1 cellular context compared by ENCODE assay signal in genomic region chr6:41682056-41682477, GRCh38.
TF ChIP-seq lines count a peak whose summit lies in the region.

No MANE protein-coding gene starts in this region.

TF ChIP-seq in HepG2, 621 proteins besides CTCF, POLR2A, EP300 and RAD21 (continued from another document and continues in another):
- TF ChIP-seq ZNF770 (CRISPR knock-in tag; IDR thresholded peaks at IDR 0.05) = 0 out of 2 replicates have a peak, but pooled peaks have one; percentile 27
- TF ChIP-seq, protein P1, sequence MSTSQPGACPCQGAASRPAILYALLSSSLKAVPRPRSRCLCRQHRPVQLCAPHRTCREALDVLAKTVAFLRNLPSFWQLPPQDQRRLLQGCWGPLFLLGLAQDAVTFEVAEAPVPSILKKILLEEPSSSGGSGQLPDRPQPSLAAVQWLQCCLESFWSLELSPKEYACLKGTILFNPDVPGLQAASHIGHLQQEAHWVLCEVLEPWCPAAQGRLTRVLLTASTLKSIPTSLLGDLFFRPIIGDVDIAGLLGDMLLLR (CRISPR knock-in tag; IDR thresholded peaks at IDR 0.05) = no peak
- TF ChIP-seq ZNF12 (CRISPR knock-in tag; IDR thresholded peaks at IDR 0.05) = no peak
- TF ChIP-seq ZNF451 (CRISPR knock-in tag; IDR thresholded peaks at IDR 0.05) = no peak
- TF ChIP-seq TSC22D2 (CRISPR knock-in tag; IDR thresholded peaks at IDR 0.05; ENCODE audit: borderline replicate concordance) = no peak
- peak; percentile 20; the same call in 1 of the 2 replicates for TF ChIP-seq ELF3 (CRISPR knock-in tag; IDR thresholded peaks at IDR 0.05)
- no peak for TF ChIP-seq GLI4 (CRISPR knock-in tag; IDR thresholded peaks at IDR 0.05; ENCODE audit: borderline replicate concordance)
- TF ChIP-seq TAF15 (IDR thresholded peaks at IDR 0.05; ENCODE audit: low read depth, low read length, poor library complexity, severe bottlenecking) = no peak
- no peak; the same call in 1 of the 2 replicates for TF ChIP-seq ZFX (CRISPR knock-in tag; IDR thresholded peaks at IDR 0.05; ENCODE audit: low read depth)
- no peak for TF ChIP-seq RFX1 (IDR thresholded peaks at IDR 0.05)
- TF ChIP-seq, protein P2, sequence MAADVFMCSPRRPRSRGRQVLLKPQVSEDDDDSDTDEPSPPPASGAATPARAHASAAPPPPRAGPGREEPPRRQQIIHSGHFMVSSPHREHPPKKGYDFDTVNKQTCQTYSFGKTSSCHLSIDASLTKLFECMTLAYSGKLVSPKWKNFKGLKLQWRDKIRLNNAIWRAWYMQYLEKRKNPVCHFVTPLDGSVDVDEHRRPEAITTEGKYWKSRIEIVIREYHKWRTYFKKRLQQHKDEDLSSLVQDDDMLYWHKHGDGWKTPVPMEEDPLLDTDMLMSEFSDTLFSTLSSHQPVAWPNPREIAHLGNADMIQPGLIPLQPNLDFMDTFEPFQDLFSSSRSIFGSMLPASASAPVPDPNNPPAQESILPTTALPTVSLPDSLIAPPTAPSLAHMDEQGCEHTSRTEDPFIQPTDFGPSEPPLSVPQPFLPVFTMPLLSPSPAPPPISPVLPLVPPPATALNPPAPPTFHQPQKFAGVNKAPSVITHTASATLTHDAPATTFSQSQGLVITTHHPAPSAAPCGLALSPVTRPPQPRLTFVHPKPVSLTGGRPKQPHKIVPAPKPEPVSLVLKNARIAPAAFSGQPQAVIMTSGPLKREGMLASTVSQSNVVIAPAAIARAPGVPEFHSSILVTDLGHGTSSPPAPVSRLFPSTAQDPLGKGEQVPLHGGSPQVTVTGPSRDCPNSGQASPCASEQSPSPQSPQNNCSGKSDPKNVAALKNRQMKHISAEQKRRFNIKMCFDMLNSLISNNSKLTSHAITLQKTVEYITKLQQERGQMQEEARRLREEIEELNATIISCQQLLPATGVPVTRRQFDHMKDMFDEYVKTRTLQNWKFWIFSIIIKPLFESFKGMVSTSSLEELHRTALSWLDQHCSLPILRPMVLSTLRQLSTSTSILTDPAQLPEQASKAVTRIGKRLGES (CRISPR knock-in tag; IDR thresholded peaks at IDR 0.05; ENCODE audit: borderline replicate concordance) = no peak
- no peak for TF ChIP-seq KDM4B (CRISPR knock-in tag; IDR thresholded peaks at IDR 0.05)
- TF ChIP-seq, protein P3, sequence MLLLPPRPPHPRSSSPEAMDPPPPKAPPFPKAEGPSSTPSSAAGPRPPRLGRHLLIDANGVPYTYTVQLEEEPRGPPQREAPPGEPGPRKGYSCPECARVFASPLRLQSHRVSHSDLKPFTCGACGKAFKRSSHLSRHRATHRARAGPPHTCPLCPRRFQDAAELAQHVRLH (CRISPR knock-in tag; IDR thresholded peaks at IDR 0.05; ENCODE audit: borderline replicate concordance, low read depth) = 0 out of 2 replicates have a peak, but pooled peaks have one; percentile 32
- TF ChIP-seq SNRNP70 (IDR thresholded peaks at IDR 0.05; ENCODE audit: low read depth, low read length) = no peak
- no peak for TF ChIP-seq HMG20B (CRISPR knock-in tag; conservative IDR thresholded peaks at IDR 0.05)
- no peak for TF ChIP-seq CC2D1A (CRISPR knock-in tag; IDR thresholded peaks at IDR 0.05)
- TF ChIP-seq ZNF709 (CRISPR knock-in tag; IDR thresholded peaks at IDR 0.05) = no peak
- no peak for TF ChIP-seq HOXA9 (CRISPR knock-in tag; IDR thresholded peaks at IDR 0.05; ENCODE audit: borderline replicate concordance)
- no peak for TF ChIP-seq ZNF674 (CRISPR knock-in tag; IDR thresholded peaks at IDR 0.05; ENCODE audit: low read depth)
- TF ChIP-seq ATF7-NPFF (CRISPR knock-in tag; IDR thresholded peaks at IDR 0.05; ENCODE audit: low read depth) = no peak
- TF ChIP-seq FOSL1 (CRISPR knock-in tag; IDR thresholded peaks at IDR 0.05; ENCODE audit: borderline replicate concordance) = no peak
- peak; percentile 23; the same call in 1 of the 2 replicates for TF ChIP-seq ELF1 (CRISPR knock-in tag; IDR thresholded peaks at IDR 0.05)
- peak; percentile 85 for TF ChIP-seq XRCC5 (optimal IDR thresholded peaks at IDR 0.05; ENCODE audit: low read length)
- TF ChIP-seq NFIB (CRISPR knock-in tag; IDR thresholded peaks at IDR 0.05; ENCODE audit: borderline replicate concordance) = no peak
- TF ChIP-seq SP5 (CRISPR knock-in tag; IDR thresholded peaks at IDR 0.05; ENCODE audit: borderline replicate concordance, low read depth) = 0 out of 2 replicates have a peak, but pooled peaks have one; percentile 30
- TF ChIP-seq ZNF83 (CRISPR knock-in tag; IDR thresholded peaks at IDR 0.05; ENCODE audit: borderline replicate concordance) = no peak
- TF ChIP-seq, protein P4, sequence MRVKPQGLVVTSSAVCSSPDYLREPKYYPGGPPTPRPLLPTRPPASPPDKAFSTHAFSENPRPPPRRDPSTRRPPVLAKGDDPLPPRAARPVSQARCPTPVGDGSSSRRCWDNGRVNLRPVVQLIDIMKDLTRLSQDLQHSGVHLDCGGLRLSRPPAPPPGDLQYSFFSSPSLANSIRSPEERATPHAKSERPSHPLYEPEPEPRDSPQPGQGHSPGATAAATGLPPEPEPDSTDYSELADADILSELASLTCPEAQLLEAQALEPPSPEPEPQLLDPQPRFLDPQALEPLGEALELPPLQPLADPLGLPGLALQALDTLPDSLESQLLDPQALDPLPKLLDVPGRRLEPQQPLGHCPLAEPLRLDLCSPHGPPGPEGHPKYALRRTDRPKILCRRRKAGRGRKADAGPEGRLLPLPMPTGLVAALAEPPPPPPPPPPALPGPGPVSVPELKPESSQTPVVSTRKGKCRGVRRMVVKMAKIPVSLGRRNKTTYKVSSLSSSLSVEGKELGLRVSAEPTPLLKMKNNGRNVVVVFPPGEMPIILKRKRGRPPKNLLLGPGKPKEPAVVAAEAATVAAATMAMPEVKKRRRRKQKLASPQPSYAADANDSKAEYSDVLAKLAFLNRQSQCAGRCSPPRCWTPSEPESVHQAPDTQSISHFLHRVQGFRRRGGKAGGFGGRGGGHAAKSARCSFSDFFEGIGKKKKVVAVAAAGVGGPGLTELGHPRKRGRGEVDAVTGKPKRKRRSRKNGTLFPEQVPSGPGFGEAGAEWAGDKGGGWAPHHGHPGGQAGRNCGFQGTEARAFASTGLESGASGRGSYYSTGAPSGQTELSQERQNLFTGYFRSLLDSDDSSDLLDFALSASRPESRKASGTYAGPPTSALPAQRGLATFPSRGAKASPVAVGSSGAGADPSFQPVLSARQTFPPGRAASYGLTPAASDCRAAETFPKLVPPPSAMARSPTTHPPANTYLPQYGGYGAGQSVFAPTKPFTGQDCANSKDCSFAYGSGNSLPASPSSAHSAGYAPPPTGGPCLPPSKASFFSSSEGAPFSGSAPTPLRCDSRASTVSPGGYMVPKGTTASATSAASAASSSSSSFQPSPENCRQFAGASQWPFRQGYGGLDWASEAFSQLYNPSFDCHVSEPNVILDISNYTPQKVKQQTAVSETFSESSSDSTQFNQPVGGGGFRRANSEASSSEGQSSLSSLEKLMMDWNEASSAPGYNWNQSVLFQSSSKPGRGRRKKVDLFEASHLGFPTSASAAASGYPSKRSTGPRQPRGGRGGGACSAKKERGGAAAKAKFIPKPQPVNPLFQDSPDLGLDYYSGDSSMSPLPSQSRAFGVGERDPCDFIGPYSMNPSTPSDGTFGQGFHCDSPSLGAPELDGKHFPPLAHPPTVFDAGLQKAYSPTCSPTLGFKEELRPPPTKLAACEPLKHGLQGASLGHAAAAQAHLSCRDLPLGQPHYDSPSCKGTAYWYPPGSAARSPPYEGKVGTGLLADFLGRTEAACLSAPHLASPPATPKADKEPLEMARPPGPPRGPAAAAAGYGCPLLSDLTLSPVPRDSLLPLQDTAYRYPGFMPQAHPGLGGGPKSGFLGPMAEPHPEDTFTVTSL (CRISPR knock-in tag; IDR thresholded peaks at IDR 0.05; ENCODE audit: borderline replicate concordance) = no peak
- TF ChIP-seq DMAP1 (CRISPR knock-in tag; IDR thresholded peaks at IDR 0.05) = peak; percentile 31; the same call in 1 of the 2 replicates
- TF ChIP-seq ZNF550 (CRISPR knock-in tag; IDR thresholded peaks at IDR 0.05; ENCODE audit: borderline replicate concordance) = no peak
- no peak for TF ChIP-seq HHEX (CRISPR knock-in tag; IDR thresholded peaks at IDR 0.05)
- no peak for TF ChIP-seq DR1 (CRISPR knock-in tag; IDR thresholded peaks at IDR 0.05)
- peak; percentile 89; the same call in 1 of the 2 replicates for TF ChIP-seq ZNF3 (CRISPR knock-in tag; IDR thresholded peaks at IDR 0.05)
- TF ChIP-seq ESRRA (CRISPR knock-in tag; IDR thresholded peaks at IDR 0.05; ENCODE audit: low read depth) = peak; percentile 10; the same call in 1 of the 2 replicates
- TF ChIP-seq ZNF281 (CRISPR knock-in tag; IDR thresholded peaks at IDR 0.05; ENCODE audit: borderline replicate concordance) = peak; percentile 97
- no peak for TF ChIP-seq ZNF17 (CRISPR knock-in tag; IDR thresholded peaks at IDR 0.05)
- no peak for TF ChIP-seq SIN3B (IDR thresholded peaks at IDR 0.05; ENCODE audit: low read length)
- TF ChIP-seq, protein P5, sequence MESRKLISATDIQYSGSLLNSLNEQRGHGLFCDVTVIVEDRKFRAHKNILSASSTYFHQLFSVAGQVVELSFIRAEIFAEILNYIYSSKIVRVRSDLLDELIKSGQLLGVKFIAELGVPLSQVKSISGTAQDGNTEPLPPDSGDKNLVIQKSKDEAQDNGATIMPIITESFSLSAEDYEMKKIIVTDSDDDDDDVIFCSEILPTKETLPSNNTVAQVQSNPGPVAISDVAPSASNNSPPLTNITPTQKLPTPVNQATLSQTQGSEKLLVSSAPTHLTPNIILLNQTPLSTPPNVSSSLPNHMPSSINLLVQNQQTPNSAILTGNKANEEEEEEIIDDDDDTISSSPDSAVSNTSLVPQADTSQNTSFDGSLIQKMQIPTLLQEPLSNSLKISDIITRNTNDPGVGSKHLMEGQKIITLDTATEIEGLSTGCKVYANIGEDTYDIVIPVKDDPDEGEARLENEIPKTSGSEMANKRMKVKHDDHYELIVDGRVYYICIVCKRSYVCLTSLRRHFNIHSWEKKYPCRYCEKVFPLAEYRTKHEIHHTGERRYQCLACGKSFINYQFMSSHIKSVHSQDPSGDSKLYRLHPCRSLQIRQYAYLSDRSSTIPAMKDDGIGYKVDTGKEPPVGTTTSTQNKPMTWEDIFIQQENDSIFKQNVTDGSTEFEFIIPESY (CRISPR knock-in tag; IDR thresholded peaks at IDR 0.05) = peak; percentile 51; the same call in 1 of the 2 replicates
- TF ChIP-seq AKAP8 (CRISPR knock-in tag; IDR thresholded peaks at IDR 0.05) = 0 out of 2 replicates have a peak, but pooled peaks have one; percentile 37
- peak; percentile 34; the same call in 1 of the 2 replicates for TF ChIP-seq ZNF768 (CRISPR knock-in tag; IDR thresholded peaks at IDR 0.05)
- peak; percentile 67 for TF ChIP-seq YY1 (IDR thresholded peaks at IDR 0.05; ENCODE audit: insufficient read depth, insufficient replicate concordance, low read depth, low read length)
- no peak for TF ChIP-seq ZNF713 (CRISPR knock-in tag; IDR thresholded peaks at IDR 0.05)
- peak; percentile 56; the same call in 1 of the 2 replicates for TF ChIP-seq ZNF574 (CRISPR knock-in tag; IDR thresholded peaks at IDR 0.05)
- TF ChIP-seq ZNF879 (CRISPR knock-in tag; IDR thresholded peaks at IDR 0.05) = no peak
- TF ChIP-seq ZNF782 (CRISPR knock-in tag; IDR thresholded peaks at IDR 0.05; ENCODE audit: borderline replicate concordance) = no peak
- no peak for TF ChIP-seq RBAK (CRISPR knock-in tag; IDR thresholded peaks at IDR 0.05)
- no peak for TF ChIP-seq FOXK1 (CRISPR knock-in tag; IDR thresholded peaks at IDR 0.05; ENCODE audit: borderline replicate concordance, low read depth)
- no peak; the same call in 1 of the 2 replicates for TF ChIP-seq ZNF547 (CRISPR knock-in tag; IDR thresholded peaks at IDR 0.05)
- TF ChIP-seq GZF1 (CRISPR knock-in tag; IDR thresholded peaks at IDR 0.05) = 0 out of 2 replicates have a peak, but pooled peaks have one; percentile 72
